1 cellular context compared by ENCODE assay signal in genomic region chr6:99216959-99217358, GRCh38.
TF ChIP-seq lines count a peak whose summit lies in the region.

No MANE protein-coding gene starts in this region.

TF ChIP-seq in GM23338, 12 proteins besides CTCF, POLR2A, EP300 and RAD21 (continued from another document):
- TF ChIP-seq REST (IDR thresholded peaks at IDR 0.05; ENCODE audit: unreplicated experiment) (no peak), ZNF462 (CRISPR knock-in tag; IDR thresholded peaks at IDR 0.05) (no peak), EZH2phosphoT487 (IDR thresholded peaks at IDR 0.05; ENCODE audit: unreplicated experiment) (no peak), ZNF114 (CRISPR knock-in tag; IDR thresholded peaks at IDR 0.05) (no peak), NANOG (IDR thresholded peaks at IDR 0.05; ENCODE audit: borderline replicate concordance) (no peak), ZNF331 (CRISPR knock-in tag; IDR thresholded peaks at IDR 0.05; ENCODE audit: low read depth) (no peak), JUNB (IDR thresholded peaks at IDR 0.05; ENCODE audit: unreplicated experiment) (no peak)
